24 cellular contexts compared by ENCODE assay signal in genomic region chr10:133214468-133215410, GRCh38. TPM values are rescaled to one million over a fixed set of nuclear protein-coding genes. Genes with fewer than 3 reads are reported as not detected.
A peak's percentile ranks its signal among the peaks of the same experiment; 100 is the strongest.
DNase-seq lines count a peak whose midpoint lies in the region; ATAC-seq, FAIRE-seq and TF ChIP-seq lines count a peak whose summit lies in the region.
"Had no signal": no experiment of that assay in that cellular context is flagged by ENCODE, and none has a peak within 500 bp of the region (broad histone marks: within the 10 kb centered on the region; RNA-seq: fewer than 3 reads in every experiment).

No MANE protein-coding gene starts in this region.

- no peak for TF ChIP-seq RAD21 in HepG2 (CRISPR knock-in tag; IDR thresholded peaks at IDR 0.05)

- WGBS in HepG2 (ENCODE audit: low lambda C conversion rate): 12% methylated on average over 17 of the region's 28 CpGs
- WGBS in right lobe of liver (ENCODE audit: insufficient coverage, low coverage, low lambda C conversion rate, missing lambda C conversion rate): 87% methylated on average over 3 of the region's 28 CpGs
- 91 to 93% methylated on average over 17 to 28 of the region's 28 CpGs for WGBS in endodermal cell (ENCODE audit: insufficient coverage in 1 of 2, insufficient read length in 1 of 2), 2 experiments

- CTCF ChIA-PET in HepG2 (lab: Yijun Ruan, JAX; ENCODE audit: low intra/inter-chr PET ratio, low total read pairs): no interaction called here

- H2AFZ ChIP-seq in HepG2 (ENCODE audit: low read length): no peak overlapping the region
- H2AFZ ChIP-seq: GM23338 had no signal

- H3K4me3 Mint-ChIP-seq in endodermal cell: no peak overlapping the region
- H3K4me3 Mint-ChIP-seq in stimulated activated effector memory CD8-positive, alpha-beta T cell treated with anti-CD3 and anti-CD28 coated beads, Interleukin-12 subunit alpha, Interleukin-12 subunit beta, amount 100 ng/mL, for 72 hours: no peak overlapping the region
- H3K4me3 Mint-ChIP-seq: CD4-positive, CD25-positive, alpha-beta regulatory T cell; CD8-positive, alpha-beta memory T cell; GM23338; HFFc6 had no signal

- no peak overlapping the region for H3K27ac ChIP-seq in HepG2 (ENCODE audit: extremely low read length, insufficient read depth, low read length)
- no peak overlapping the region for H3K27ac ChIP-seq in right lobe of liver
- H3K27ac ChIP-seq in endodermal cell (ENCODE audit: low read depth, low read length): no peak overlapping the region
- H3K27ac ChIP-seq: HL-60 had no signal

- H3K9me3 ChIP-seq in HepG2 (ENCODE audit: low read length) (no peaks in the 10 kb centered on the region), right lobe of liver (no peaks in the 10 kb centered on the region), endodermal cell (ENCODE audit: control insufficient read depth, low read length) (no peaks in the 10 kb centered on the region)
- H3K9me3 ChIP-seq: BE2C had no signal

- in situ Hi-C loops in HepG2 (cut with HindIII; ENCODE audit: extremely low pct_ligation_motif_present, low pct_unique_long_range_greater_than_20kb): no loop called here

- POLR2A ChIA-PET in HepG2 (lab: Yijun Ruan, JAX): no interaction called here

- H3K4me3 ChIP-seq in HepG2 (replicated peaks in 1 of 3; ENCODE audit: insufficient read depth in 1 of 3, low read depth in 2 of 3, low read length in 3 of 3): no peak overlapping the region
- H3K4me3 ChIP-seq in right lobe of liver: no peak overlapping the region
- H3K4me3 ChIP-seq in endodermal cell (ENCODE audit: low read length): no peak overlapping the region
- H3K4me3 ChIP-seq: GM23338 had no signal

- peaks cover 2% of the 10 kb centered on the region for H3K27me3 Mint-ChIP-seq in endodermal cell (ENCODE audit: insufficient read depth)

- DNase-seq in HepG2 (ENCODE audit: low spot score) (no peak), right lobe of liver (no peak), endodermal cell (no peak), ureter (ENCODE audit: low spot score) (no peak), HUDEP-2 (lab: John Stamatoyannopoulos, UW; ENCODE audit: unreplicated experiment in 76 of 76) (no peak), DMS79 treated with DMSO at 0.1 percent for 48 hours (lab: John Stamatoyannopoulos, UW) (no peak)
- no peak for DNase-seq in stimulated activated effector memory CD8-positive, alpha-beta T cell treated with anti-CD3 and anti-CD28 coated beads, Interleukin-12 subunit alpha, Interleukin-12 subunit beta, amount 100 ng/mL, for 72 hours (ENCODE audit: low spot score in 2 of 2)
- DNase-seq: BE2C; C1 segment of cervical spinal cord; CD4-positive, CD25-positive, alpha-beta regulatory T cell; CD8-positive, alpha-beta memory T cell; COR-L47; DMS 273 treated with DMSO at 0.1 percent for 48 hours; DMS53; HCEC 1CT; HFFc6 had no signal

- H3K27me3 ChIP-seq in HepG2 (ENCODE audit: control insufficient read depth in 1 of 2, insufficient read depth in 2 of 2, low read length in 2 of 2): peaks cover 13 to 70% of the 10 kb centered on the region in 2 experiments; a peak in 4 of 5 replicates
- H3K27me3 ChIP-seq in right lobe of liver: no peaks in the 10 kb centered on the region
- H3K27me3 ChIP-seq in endodermal cell (ENCODE audit: control insufficient read depth, insufficient read depth, low read length, poor library complexity, severe bottlenecking): peaks cover 4% of the 10 kb centered on the region

- no peak overlapping the region for H3K4me2 ChIP-seq in HepG2 (ENCODE audit: low read depth, low read length)
- H3K4me2 ChIP-seq: GM23338 had no signal

- no peaks in the 10 kb centered on the region for H3K79me2 ChIP-seq in HepG2 (ENCODE audit: insufficient read depth, low read length)

- no peak overlapping the region for H3K27ac Mint-ChIP-seq in endodermal cell
- H3K27ac Mint-ChIP-seq in stimulated activated effector memory CD8-positive, alpha-beta T cell treated with anti-CD3 and anti-CD28 coated beads, Interleukin-12 subunit alpha, Interleukin-12 subunit beta, amount 100 ng/mL, for 72 hours: no peak overlapping the region
- H3K27ac Mint-ChIP-seq: CD4-positive, CD25-positive, alpha-beta regulatory T cell; GM23338; HFFc6 had no signal

- no peaks in the 10 kb centered on the region for H3K9me3 Mint-ChIP-seq in endodermal cell
- no peaks in the 10 kb centered on the region for H3K9me3 Mint-ChIP-seq in stimulated activated effector memory CD8-positive, alpha-beta T cell treated with anti-CD3 and anti-CD28 coated beads, Interleukin-12 subunit alpha, Interleukin-12 subunit beta, amount 100 ng/mL, for 72 hours
- H3K9me3 Mint-ChIP-seq: CD4-positive, CD25-positive, alpha-beta regulatory T cell; CD8-positive, alpha-beta memory T cell; GM23338 had no signal

- TF ChIP-seq CTCF in HepG2 (CRISPR knock-in tag; IDR thresholded peaks at IDR 0.05): no peak
- TF ChIP-seq CTCF in right lobe of liver (IDR thresholded peaks at IDR 0.05): no peak
- TF ChIP-seq CTCF in endodermal cell (conservative IDR thresholded peaks at IDR 0.05): peak; percentile 33

- H3K36me3 ChIP-seq in HepG2 (replicated peaks in 1 of 2; ENCODE audit: control insufficient read depth in 1 of 2, insufficient read depth in 2 of 2, low read length in 2 of 2) (no peaks in the 10 kb centered on the region), right lobe of liver (no peaks in the 10 kb centered on the region), endodermal cell (ENCODE audit: control insufficient read depth, insufficient read depth, low read length) (no peaks in the 10 kb centered on the region)
- H3K36me3 ChIP-seq: BE2C had no signal

- no peaks in the 10 kb centered on the region for H3K4me1 ChIP-seq in HepG2 (ENCODE audit: insufficient read depth, low read length)
- H3K4me1 ChIP-seq in right lobe of liver: no peaks in the 10 kb centered on the region
- H3K4me1 ChIP-seq in endodermal cell (ENCODE audit: control insufficient read depth, insufficient read depth, low read length): no peaks in the 10 kb centered on the region
- H3K4me1 ChIP-seq: BE2C had no signal

- TF ChIP-seq POLR2A in HepG2 (IDR thresholded peaks at IDR 0.05; ENCODE audit: insufficient read depth in 1 of 2, low read depth in 2 of 2, low read length in 2 of 2) (no peak), right lobe of liver (IDR thresholded peaks at IDR 0.05) (no peak)

- H3K36me3 Mint-ChIP-seq in endodermal cell (ENCODE audit: low read depth): no peaks in the 10 kb centered on the region
- no peaks in the 10 kb centered on the region for H3K36me3 Mint-ChIP-seq in stimulated activated effector memory CD8-positive, alpha-beta T cell treated with anti-CD3 and anti-CD28 coated beads, Interleukin-12 subunit alpha, Interleukin-12 subunit beta, amount 100 ng/mL, for 72 hours
- H3K36me3 Mint-ChIP-seq: CD4-positive, CD25-positive, alpha-beta regulatory T cell; CD8-positive, alpha-beta memory T cell had no signal

- H3K9ac ChIP-seq in HepG2 (ENCODE audit: insufficient read depth, low read depth, low read length) (no peak overlapping the region), endodermal cell (ENCODE audit: extremely low read depth, low read length, poor library complexity, severe bottlenecking) (no peak overlapping the region)

- intact Hi-C loops in HepG2 (cut with micrococcal nuclease; ENCODE audit: unreplicated experiment) (no loop called here), right lobe of liver (cut with DNase I) (no loop called here)

- no peaks in the 10 kb centered on the region for H3K4me1 Mint-ChIP-seq in endodermal cell
- peaks cover 6% of the 10 kb centered on the region for H3K4me1 Mint-ChIP-seq in stimulated activated effector memory CD8-positive, alpha-beta T cell treated with anti-CD3 and anti-CD28 coated beads, Interleukin-12 subunit alpha, Interleukin-12 subunit beta, amount 100 ng/mL, for 72 hours
- H3K4me1 Mint-ChIP-seq: CD4-positive, CD25-positive, alpha-beta regulatory T cell had no signal

- no peak for FAIRE-seq in HepG2 (lab: Jason Lieb, UNC)
- FAIRE-seq: G401.6, GM12892, GM18507, H54, HTR-8/SVneo had no signal

- BruUV-seq in HepG2 (replicated peaks; lab: Mats Ljungman, UMichigan): no TSS peak

- TF ChIP-seq EP300 in HepG2 (IDR thresholded peaks at IDR 0.05; ENCODE audit: low read depth in 2 of 2, low read length in 2 of 2) (no peak), HepG2 (CRISPR knock-in tag; IDR thresholded peaks at IDR 0.05; ENCODE audit: borderline replicate concordance) (no peak)

- peak; percentile 34; the same call in 2 of the 3 replicates for ATAC-seq in HepG2
- ATAC-seq in right lobe of liver: no peak
- ATAC-seq in stimulated activated effector memory CD8-positive, alpha-beta T cell treated with anti-CD3 and anti-CD28 coated beads, Interleukin-12 subunit alpha, Interleukin-12 subunit beta, amount 100 ng/mL, for 72 hours: peak; percentile 20
- ATAC-seq: GM23338 had no signal

- peaks cover 5% of the 10 kb centered on the region; the same call in 1 of the 2 replicates for H4K20me1 ChIP-seq in HepG2 (ENCODE audit: insufficient read depth, low read length)

RNA-seq across cellular contexts. Expression of gene UTF1, which starts 15.3 kb away (rescaled TPM):
- not detected in 2 replicates for total RNA-seq in HepG2 (2016; rRNA removed; fragmentation: Illumina TruSeq; extraction: Trizol)
- total RNA-seq in HepG2 (2016; cell fraction: cytosol; rRNA removed; fragmentation: Illumina TruSeq; extraction: Trizol; ENCODE audit: low read depth): not detected in 2 replicates
- total RNA-seq in HepG2 (2016; cell fraction: insoluble cytoplasmic fraction; rRNA removed; fragmentation: Illumina TruSeq; extraction: Trizol): not detected in 2 replicates
- total RNA-seq in HepG2 (2016; cell fraction: membrane; rRNA removed; fragmentation: Illumina TruSeq; extraction: Trizol): not detected in 2 replicates
- total RNA-seq in HepG2 (2016; cell fraction: nucleus; rRNA removed; fragmentation: Illumina TruSeq; extraction: Trizol): not detected in 2 replicates
- polyA plus RNA-seq in HepG2 (2011; rRNA removed): not detected in 2 replicates
- not detected in 2 replicates for polyA plus RNA-seq in HepG2 (2011; cell fraction: cytosol; rRNA removed)
- polyA plus RNA-seq in HepG2 (2011; cell fraction: nucleus; rRNA removed): not detected in 2 replicates
- polyA plus RNA-seq in HepG2 (2012): not detected in 2 replicates
- not detected in 2 replicates for polyA plus RNA-seq in HepG2 (2016; cell fraction: cytosol; fragmentation: Illumina TruSeq; extraction: Trizol; ENCODE audit: low read depth)
- polyA plus RNA-seq in HepG2 (2016; cell fraction: insoluble cytoplasmic fraction; fragmentation: Illumina TruSeq; extraction: Trizol; ENCODE audit: low read depth): not detected in 2 replicates
- polyA plus RNA-seq in HepG2 (2016; cell fraction: membrane; fragmentation: Illumina TruSeq; extraction: Trizol; ENCODE audit: low read depth): not detected in 2 replicates
- polyA plus RNA-seq in HepG2 (2016; cell fraction: nucleus; fragmentation: Illumina TruSeq; extraction: Trizol; ENCODE audit: insufficient read depth, low read depth): not detected in 2 replicates
- polyA minus RNA-seq in HepG2 (2011; rRNA and poly(A)+ RNA removed; ENCODE audit: low replicate concordance): not detected in 2 replicates
- not detected in 2 replicates for polyA minus RNA-seq in HepG2 (2011; cell fraction: cytosol; rRNA and poly(A)+ RNA removed)
- not detected in 2 replicates for polyA minus RNA-seq in HepG2 (2011; cell fraction: nucleus; rRNA and poly(A)+ RNA removed)
- total RNA-seq in right lobe of liver: not detected
- total RNA-seq in endodermal cell: 1 to 10 TPM in 1 of 2 donors, not detected in 1; 1.5 TPM
- polyA plus RNA-seq in endodermal cell (2013, experiment 1 of 2): 1.1 TPM
- polyA plus RNA-seq in endodermal cell (2013, experiment 2 of 2): 0.54 TPM
- not detected for total RNA-seq in ureter
- total RNA-seq: A172; CD4-positive, CD25-positive, alpha-beta regulatory T cell; CD8-positive, alpha-beta memory T cell; HFFc6 had no signal
- polyA plus RNA-seq: CD4-positive, CD25-positive, alpha-beta regulatory T cell; CD8-positive, alpha-beta memory T cell had no signal

RNA-seq across cellular contexts. Expression of gene VENTX, which starts 22.9 kb away (rescaled TPM):
- not detected in 2 replicates for total RNA-seq in HepG2 (2016; rRNA removed; fragmentation: Illumina TruSeq; extraction: Trizol)
- total RNA-seq in HepG2 (2016; cell fraction: cytosol; rRNA removed; fragmentation: Illumina TruSeq; extraction: Trizol; ENCODE audit: low read depth): not detected in 2 replicates
- total RNA-seq in HepG2 (2016; cell fraction: insoluble cytoplasmic fraction; rRNA removed; fragmentation: Illumina TruSeq; extraction: Trizol): not detected in 2 replicates
- not detected in 2 replicates for total RNA-seq in HepG2 (2016; cell fraction: membrane; rRNA removed; fragmentation: Illumina TruSeq; extraction: Trizol)
- total RNA-seq in HepG2 (2016; cell fraction: nucleus; rRNA removed; fragmentation: Illumina TruSeq; extraction: Trizol): not detected in 2 replicates
- polyA plus RNA-seq in HepG2 (2011; rRNA removed): not detected in 2 replicates
- not detected in 2 replicates for polyA plus RNA-seq in HepG2 (2011; cell fraction: cytosol; rRNA removed)
- not detected in 2 replicates for polyA plus RNA-seq in HepG2 (2011; cell fraction: nucleus; rRNA removed)
- not detected in 2 replicates for polyA plus RNA-seq in HepG2 (2012)
- not detected in 2 replicates for polyA plus RNA-seq in HepG2 (2016; cell fraction: cytosol; fragmentation: Illumina TruSeq; extraction: Trizol; ENCODE audit: low read depth)
- not detected in 2 replicates for polyA plus RNA-seq in HepG2 (2016; cell fraction: insoluble cytoplasmic fraction; fragmentation: Illumina TruSeq; extraction: Trizol; ENCODE audit: low read depth)
- polyA plus RNA-seq in HepG2 (2016; cell fraction: membrane; fragmentation: Illumina TruSeq; extraction: Trizol; ENCODE audit: low read depth): not detected in 2 replicates
- not detected in 2 replicates for polyA plus RNA-seq in HepG2 (2016; cell fraction: nucleus; fragmentation: Illumina TruSeq; extraction: Trizol; ENCODE audit: insufficient read depth, low read depth)
- not detected in 2 replicates for polyA minus RNA-seq in HepG2 (2011; rRNA and poly(A)+ RNA removed; ENCODE audit: low replicate concordance)
- polyA minus RNA-seq in HepG2 (2011; cell fraction: cytosol; rRNA and poly(A)+ RNA removed): not detected in 2 replicates
- not detected in 2 replicates for polyA minus RNA-seq in HepG2 (2011; cell fraction: nucleus; rRNA and poly(A)+ RNA removed)
- under 1 TPM; 0.09 to 0.38 (median 0.19) TPM for total RNA-seq in right lobe of liver
- 10 to 100 TPM in 1 of 2 donors, 1 to 10 TPM in 1; 5.5 to 14.2 TPM for total RNA-seq in endodermal cell
- 1.7 TPM for polyA plus RNA-seq in endodermal cell (2013, experiment 1 of 2)
- 0.99 TPM for polyA plus RNA-seq in endodermal cell (2013, experiment 2 of 2)
- total RNA-seq in ureter: 0.81 TPM
- total RNA-seq: A172; CD4-positive, CD25-positive, alpha-beta regulatory T cell; CD8-positive, alpha-beta memory T cell; HFFc6 had no signal
- polyA plus RNA-seq: CD4-positive, CD25-positive, alpha-beta regulatory T cell; CD8-positive, alpha-beta memory T cell had no signal

RNA-seq across cellular contexts. Expression of gene KNDC1, which starts 54.7 kb away (rescaled TPM):
- total RNA-seq in HepG2 (2016; rRNA removed; fragmentation: Illumina TruSeq; extraction: Trizol) (0.44 TPM in 1 of 2 replicates, not detected in the other), right lobe of liver (10 to 100 TPM in 2 of 6 experiments, 1 to 10 TPM in 3, under 1 TPM in 1; 0.54 to 11.6 (median 8.2) TPM), endodermal cell (1 to 10 TPM; 6.5 to 9.6 TPM), ureter (2.2 TPM)
- not detected in 2 replicates for total RNA-seq in HepG2 (2016; cell fraction: cytosol; rRNA removed; fragmentation: Illumina TruSeq; extraction: Trizol; ENCODE audit: low read depth)
- not detected in 2 replicates for total RNA-seq in HepG2 (2016; cell fraction: insoluble cytoplasmic fraction; rRNA removed; fragmentation: Illumina TruSeq; extraction: Trizol)
- 0.38 TPM in 1 of 2 replicates, not detected in the other for total RNA-seq in HepG2 (2016; cell fraction: membrane; rRNA removed; fragmentation: Illumina TruSeq; extraction: Trizol)
- not detected in 2 replicates for total RNA-seq in HepG2 (2016; cell fraction: nucleus; rRNA removed; fragmentation: Illumina TruSeq; extraction: Trizol)
- polyA plus RNA-seq in HepG2 (2011; rRNA removed): 0.56 and 0.69 TPM in 2 replicates
- polyA plus RNA-seq in HepG2 (2011; cell fraction: cytosol; rRNA removed): 0.09 and 0.66 TPM in 2 replicates
- 1.3 and 3.3 TPM in 2 replicates for polyA plus RNA-seq in HepG2 (2011; cell fraction: nucleus; rRNA removed)
- polyA plus RNA-seq in HepG2 (2012): 0.17 TPM in 1 of 2 replicates, not detected in the other
- 0.03 and 0.17 TPM in 2 replicates for polyA plus RNA-seq in HepG2 (2016; cell fraction: cytosol; fragmentation: Illumina TruSeq; extraction: Trizol; ENCODE audit: low read depth)
- not detected in 2 replicates for polyA plus RNA-seq in HepG2 (2016; cell fraction: insoluble cytoplasmic fraction; fragmentation: Illumina TruSeq; extraction: Trizol; ENCODE audit: low read depth)
- 0.03 TPM in 1 of 2 replicates, not detected in the other for polyA plus RNA-seq in HepG2 (2016; cell fraction: membrane; fragmentation: Illumina TruSeq; extraction: Trizol; ENCODE audit: low read depth)
- not detected in 2 replicates for polyA plus RNA-seq in HepG2 (2016; cell fraction: nucleus; fragmentation: Illumina TruSeq; extraction: Trizol; ENCODE audit: insufficient read depth, low read depth)
- 0.09 and 4.0 TPM in 2 replicates for polyA minus RNA-seq in HepG2 (2011; rRNA and poly(A)+ RNA removed; ENCODE audit: low replicate concordance)
- 0.53 and 1.8 TPM in 2 replicates for polyA minus RNA-seq in HepG2 (2011; cell fraction: cytosol; rRNA and poly(A)+ RNA removed)
- 0.12 and 2.4 TPM in 2 replicates for polyA minus RNA-seq in HepG2 (2011; cell fraction: nucleus; rRNA and poly(A)+ RNA removed)
- 7.3 TPM for polyA plus RNA-seq in endodermal cell (2013, experiment 1 of 2)
- 4.6 TPM for polyA plus RNA-seq in endodermal cell (2013, experiment 2 of 2)
- total RNA-seq: CD8-positive, alpha-beta memory T cell had no signal
- polyA plus RNA-seq: CD4-positive, CD25-positive, alpha-beta regulatory T cell had no signal

Comparison
In these comparisons a context has a peak if more than half of its experiments do, and no peak if none do; other contexts are left out.
1. ATAC-seq: peak in HepG2 (single experiment) and stimulated activated effector memory CD8-positive, alpha-beta T cell treated with anti-CD3 and anti-CD28 coated beads, Interleukin-12 subunit alpha, Interleukin-12 subunit beta, amount 100 ng/mL, for 72 hours (single experiment); none in right lobe of liver (0 of 4).